ENCODE assay signal across 1 cellular context in the genomic region with DNA sequence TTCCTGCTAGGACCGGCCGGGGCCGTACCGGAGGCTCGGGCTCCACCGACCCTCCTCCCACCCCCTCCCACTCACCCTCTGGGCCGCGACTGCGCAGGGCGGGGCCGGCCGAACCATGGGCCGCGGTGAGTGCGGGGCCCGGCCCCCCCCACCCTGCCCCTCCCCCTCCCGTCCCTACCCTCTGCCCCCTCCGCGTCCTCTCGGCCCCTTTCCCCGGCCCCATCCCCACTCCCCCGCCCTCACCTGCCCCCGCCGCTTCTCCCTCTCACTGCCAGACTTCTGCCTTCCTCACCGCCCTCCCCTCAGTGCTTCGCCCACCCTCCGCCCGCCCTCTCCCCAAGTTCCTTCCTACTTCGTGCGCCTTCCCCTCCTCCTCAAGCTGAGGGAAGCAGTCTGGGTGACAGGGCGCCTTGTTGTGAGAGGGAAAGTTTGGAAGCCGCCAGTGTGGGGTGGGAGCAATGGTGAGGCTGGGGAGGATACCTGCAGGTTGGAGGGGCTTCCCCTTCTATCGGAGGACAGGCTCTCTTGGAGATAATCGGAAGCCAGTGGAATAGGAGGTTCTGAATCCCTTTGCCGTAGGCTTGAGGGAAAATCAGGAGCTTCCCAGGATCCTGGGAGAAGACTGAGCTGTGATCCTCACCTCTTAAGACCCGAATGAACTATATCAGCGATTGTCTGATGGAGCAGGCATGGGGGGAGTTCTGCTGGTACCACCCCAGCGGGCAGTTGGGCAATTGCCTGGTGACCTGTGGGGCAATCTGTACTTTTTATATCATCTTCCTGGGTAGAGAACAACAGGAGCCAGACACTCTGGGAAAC.
TF ChIP-seq lines count a peak whose summit lies in the region.

No MANE protein-coding gene starts in this region.

TF ChIP-seq in IMR-90, 13 proteins besides CTCF, POLR2A, EP300 and RAD21:
- no peak for TF ChIP-seq CHD1 (IDR thresholded peaks at IDR 0.05; ENCODE audit: low read depth, low read length)
- TF ChIP-seq, protein P1, sequence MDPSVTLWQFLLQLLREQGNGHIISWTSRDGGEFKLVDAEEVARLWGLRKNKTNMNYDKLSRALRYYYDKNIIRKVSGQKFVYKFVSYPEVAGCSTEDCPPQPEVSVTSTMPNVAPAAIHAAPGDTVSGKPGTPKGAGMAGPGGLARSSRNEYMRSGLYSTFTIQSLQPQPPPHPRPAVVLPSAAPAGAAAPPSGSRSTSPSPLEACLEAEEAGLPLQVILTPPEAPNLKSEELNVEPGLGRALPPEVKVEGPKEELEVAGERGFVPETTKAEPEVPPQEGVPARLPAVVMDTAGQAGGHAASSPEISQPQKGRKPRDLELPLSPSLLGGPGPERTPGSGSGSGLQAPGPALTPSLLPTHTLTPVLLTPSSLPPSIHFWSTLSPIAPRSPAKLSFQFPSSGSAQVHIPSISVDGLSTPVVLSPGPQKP (IDR thresholded peaks at IDR 0.05; ENCODE audit: borderline replicate concordance, low read depth, low read length), result no peak
- TF ChIP-seq, protein P2, sequence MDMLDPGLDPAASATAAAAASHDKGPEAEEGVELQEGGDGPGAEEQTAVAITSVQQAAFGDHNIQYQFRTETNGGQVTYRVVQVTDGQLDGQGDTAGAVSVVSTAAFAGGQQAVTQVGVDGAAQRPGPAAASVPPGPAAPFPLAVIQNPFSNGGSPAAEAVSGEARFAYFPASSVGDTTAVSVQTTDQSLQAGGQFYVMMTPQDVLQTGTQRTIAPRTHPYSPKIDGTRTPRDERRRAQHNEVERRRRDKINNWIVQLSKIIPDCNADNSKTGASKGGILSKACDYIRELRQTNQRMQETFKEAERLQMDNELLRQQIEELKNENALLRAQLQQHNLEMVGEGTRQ (IDR thresholded peaks at IDR 0.05; ENCODE audit: low read depth, low read length), result no peak
- TF ChIP-seq MAZ (IDR thresholded peaks at IDR 0.05; ENCODE audit: borderline replicate concordance, low read depth, low read length), result 0 out of 2 replicates have a peak, but pooled peaks have one; percentile 7
- no peak for TF ChIP-seq RFX5 (IDR thresholded peaks at IDR 0.05; ENCODE audit: low read depth, low read length)
- TF ChIP-seq MXI1 (IDR thresholded peaks at IDR 0.05; ENCODE audit: borderline replicate concordance, low read depth, low read length), result 0 out of 2 replicates have a peak, but pooled peaks have one; percentile 33
- TF ChIP-seq RCOR1 (IDR thresholded peaks at IDR 0.05; ENCODE audit: insufficient replicate concordance, low read length), result no peak
- TF ChIP-seq SMC3 (IDR thresholded peaks at IDR 0.05; ENCODE audit: low read depth, low read length), result no peak
- peak; percentile 62 for TF ChIP-seq CEBPB (IDR thresholded peaks at IDR 0.05; ENCODE audit: low read depth, low read length)
TF ChIP-seq in IMR-90: peak in this region for 3.
